ENCODE assay signal across 8 cellular contexts in genomic region chr19:53158119-53158656, GRCh38. TPM values are rescaled to one million over a fixed set of nuclear protein-coding genes. Genes with fewer than 3 reads are reported as not detected.
DNase-seq lines count a peak whose midpoint lies in the region; ATAC-seq and TF ChIP-seq lines count a peak whose summit lies in the region.

No MANE protein-coding gene starts in this region.

- H2AFZ ChIP-seq in trophoblast cell (ENCODE audit: insufficient read depth, low read length, poor library complexity): peak overlapping the region; percentile 30

- no CpG with 5 or more reads among the region's 41 CpGs for WGBS in trophoblast cell (ENCODE audit: extremely low coverage, insufficient coverage, insufficient read length)

- H2AK5ac ChIP-seq in trophoblast cell (ENCODE audit: low read length): peak overlapping the region; percentile 36

- peak overlapping the region; percentile 59 for H4K12ac ChIP-seq in trophoblast cell (ENCODE audit: low read depth, low read length)

- no peak overlapping the region for H2BK5ac ChIP-seq in trophoblast cell (ENCODE audit: low read depth, low read length, poor library complexity)

- no peak for TF ChIP-seq CTCF in Caco-2 (IDR thresholded peaks at IDR 0.05; ENCODE audit: insufficient read depth in 1 of 2, low read depth in 1 of 2, low read length in 1 of 2, severe bottlenecking in 1 of 2, unreplicated experiment in 1 of 2)
- no peak for TF ChIP-seq CTCF in left ventricle myocardium inferior (IDR thresholded peaks at IDR 0.05; ENCODE audit: borderline replicate concordance)

- intact Hi-C loops in Caco-2 (cut with micrococcal nuclease; ENCODE audit: unreplicated experiment) (no loop called here), left ventricle myocardium inferior (cut with micrococcal nuclease) (loop anchor here (10.0 kb wide), 1 partner anchor 83 kb away; no protein-coding TSS in a partner anchor)

- peak overlapping the region; percentile 45 for H3K4me3 Mint-ChIP-seq in Caco-2 (ENCODE audit: unreplicated experiment)

- no peak overlapping the region for H3K23ac ChIP-seq in trophoblast cell (ENCODE audit: low read length)

- H3K9me3 ChIP-seq in Caco-2: peaks cover 36% of the 10 kb centered on the region
- H3K9me3 ChIP-seq in left ventricle myocardium inferior (replicated peaks): peaks cover 31% of the 10 kb centered on the region
- peaks cover 6% of the 10 kb centered on the region for H3K9me3 ChIP-seq in trophoblast cell (ENCODE audit: insufficient read depth, low read depth, low read length)

- H3K27me3 Mint-ChIP-seq in Caco-2 (ENCODE audit: insufficient read depth, unreplicated experiment): no peaks in the 10 kb centered on the region

- no peaks in the 10 kb centered on the region for H3K36me3 Mint-ChIP-seq in Caco-2 (ENCODE audit: insufficient read depth, unreplicated experiment)
- peaks cover 62 to 66% of the 10 kb centered on the region in 2 donors for H3K36me3 Mint-ChIP-seq in activated naive CD4-positive, alpha-beta T cell treated with anti-CD3 and anti-CD28 coated beads, Interleukin-2, amount 50 U/mL, for 72 hours

- H4K8ac ChIP-seq in trophoblast cell (ENCODE audit: low read depth, low read length): peak overlapping the region; percentile 46

- H3K18ac ChIP-seq in trophoblast cell (ENCODE audit: low read length): peak overlapping the region; percentile 87

- H3K79me1 ChIP-seq in trophoblast cell (ENCODE audit: low read length): peaks cover 5% of the 10 kb centered on the region

- peaks cover 5% of the 10 kb centered on the region for H3K79me2 ChIP-seq in trophoblast cell (ENCODE audit: control insufficient read depth, insufficient read depth, low read length, poor library complexity)

- peak overlapping the region; percentile 28 for H4K91ac ChIP-seq in trophoblast cell (ENCODE audit: low read depth, low read length)

- H3K4me1 Mint-ChIP-seq in Caco-2 (ENCODE audit: low read depth, unreplicated experiment): no peaks in the 10 kb centered on the region

- peak; percentile 32 to 53 for ATAC-seq in activated naive CD4-positive, alpha-beta T cell treated with anti-CD3 and anti-CD28 coated beads, Interleukin-2, amount 50 U/mL, for 72 hours
- ATAC-seq in GM21737 (IDR thresholded peaks at IDR 0.05; ENCODE audit: unreplicated experiment): no peak

- H3K14ac ChIP-seq in trophoblast cell (ENCODE audit: low read length): peak overlapping the region; percentile 83

- H3K36me3 ChIP-seq in Caco-2 (ENCODE audit: control insufficient read depth, insufficient read depth, low read length) (no peaks in the 10 kb centered on the region), left ventricle myocardium inferior (peaks cover 16% of the 10 kb centered on the region), trophoblast cell (ENCODE audit: control insufficient read depth in 1 of 2, insufficient read depth in 2 of 2, low read length in 2 of 2) (peaks cover 4 to 9% of the 10 kb centered on the region in 2 experiments)

- H3K9ac ChIP-seq in trophoblast cell (ENCODE audit: low read length): peak overlapping the region; percentile 89

- peak overlapping the region; percentile 49 for H3K4ac ChIP-seq in trophoblast cell (ENCODE audit: low read depth, low read length)

- peaks cover 57% of the 10 kb centered on the region for H3K9me3 Mint-ChIP-seq in Caco-2 (ENCODE audit: unreplicated experiment)
- H3K9me3 Mint-ChIP-seq in activated naive CD4-positive, alpha-beta T cell treated with anti-CD3 and anti-CD28 coated beads, Interleukin-2, amount 50 U/mL, for 72 hours: peaks cover 34 to 42% of the 10 kb centered on the region in 2 donors

- no TSS peak for BruUV-seq in Caco-2 (replicated peaks; lab: Mats Ljungman, UMichigan)

- no peak overlapping the region for H2BK120ac ChIP-seq in trophoblast cell (ENCODE audit: insufficient read depth, low read length, poor library complexity)

- no peak overlapping the region for H3K27ac Mint-ChIP-seq in Caco-2 (ENCODE audit: unreplicated experiment)
- peak overlapping the region; percentile 86 to 95 for H3K27ac Mint-ChIP-seq in activated naive CD4-positive, alpha-beta T cell treated with anti-CD3 and anti-CD28 coated beads, Interleukin-2, amount 50 U/mL, for 72 hours

- H3K4me3 ChIP-seq in Caco-2 (ENCODE audit: low read depth, low read length) (peak overlapping the region; percentile 21; the same call in 1 of the 2 replicates), left ventricle myocardium inferior (peak overlapping the region; percentile 86), trophoblast cell (ENCODE audit: low read depth, low read length) (peak overlapping the region; percentile 68)

- peak overlapping the region; percentile 86 for H3K27ac ChIP-seq in left ventricle myocardium inferior (replicated peaks)
- H3K27ac ChIP-seq in trophoblast cell (ENCODE audit: low read depth, low read length): peak overlapping the region; percentile 48

- no peak overlapping the region for H2BK12ac ChIP-seq in trophoblast cell (ENCODE audit: low read length)

- no peaks in the 10 kb centered on the region for H3K4me1 ChIP-seq in Caco-2
- H3K4me1 ChIP-seq in left ventricle myocardium inferior: peaks cover 20% of the 10 kb centered on the region
- peaks cover 6 to 8% of the 10 kb centered on the region in 2 experiments for H3K4me1 ChIP-seq in trophoblast cell (ENCODE audit: control insufficient read depth in 1 of 2, insufficient read depth in 2 of 2, low read length in 2 of 2)

- CTCF ChIA-PET in Caco-2 (lab: Charles Lee): no interaction called here

- peak overlapping the region; percentile 96 for H3K4me2 ChIP-seq in trophoblast cell (ENCODE audit: low read length)

- POLR2A ChIA-PET in Caco-2 (lab: Charles Lee): no interaction called here

- H3K27me3 ChIP-seq in Caco-2 (replicated peaks; ENCODE audit: control insufficient read depth, insufficient read depth, low read length) (no peaks in the 10 kb centered on the region), left ventricle myocardium inferior (ENCODE audit: low read depth) (no peaks in the 10 kb centered on the region), trophoblast cell (ENCODE audit: insufficient read depth, low read length) (no peaks in the 10 kb centered on the region)

- no peak for DNase-seq in Caco-2
- DNase-seq in NCI-H2227 treated with DMSO at 0.1 percent for 48 hours (lab: John Stamatoyannopoulos, UW): peak; percentile 46
- peak; percentile 10 to 60 for DNase-seq in activated naive CD4-positive, alpha-beta T cell treated with anti-CD3 and anti-CD28 coated beads, Interleukin-2, amount 50 U/mL, for 72 hours (ENCODE audit: low spot score in 2 of 2)
- DNase-seq in left ventricle myocardium inferior: peak; percentile 32
- peak; percentile 62 to 76 for DNase-seq in trophoblast cell
- no peak for DNase-seq in central memory CD4-positive, alpha-beta T cell
- DNase-seq in NCI-H2196 treated with DMSO at 0.1 percent for 48 hours (lab: John Stamatoyannopoulos, UW; ENCODE audit: unreplicated experiment): no peak

RNA-seq across cellular contexts. Expression of gene ZNF347, which starts 0.7 kb away (rescaled TPM):
- total RNA-seq in Caco-2 (2022): 1.3 and 2.2 TPM in 2 replicates
- total RNA-seq in activated naive CD4-positive, alpha-beta T cell treated with anti-CD3 and anti-CD28 coated beads, Interleukin-2, amount 50 U/mL, for 72 hours: 1 to 10 TPM; 5.6 TPM
- 7.3 TPM for total RNA-seq in left ventricle myocardium inferior
- polyA plus RNA-seq in trophoblast cell (2013): 6.7 and 7.0 TPM in 2 replicates

RNA-seq across cellular contexts. Expression of gene ZNF415, which starts 25.5 kb away (rescaled TPM):
- total RNA-seq in Caco-2 (2022): 12.5 and 14.9 TPM in 2 replicates
- total RNA-seq in activated naive CD4-positive, alpha-beta T cell treated with anti-CD3 and anti-CD28 coated beads, Interleukin-2, amount 50 U/mL, for 72 hours: 1 to 10 TPM; 1.6 to 2.8 TPM
- 21.0 TPM for total RNA-seq in left ventricle myocardium inferior
- polyA plus RNA-seq in trophoblast cell (2013): 14.2 and 16.3 TPM in 2 replicates

RNA-seq across cellular contexts. Expression of gene ZNF665, which starts 35.0 kb away (rescaled TPM):
- total RNA-seq in Caco-2 (2022) (0.39 and 0.73 TPM in 2 replicates), left ventricle myocardium inferior (1.6 TPM)
- total RNA-seq in activated naive CD4-positive, alpha-beta T cell treated with anti-CD3 and anti-CD28 coated beads, Interleukin-2, amount 50 U/mL, for 72 hours: 1 to 10 TPM; 3.1 to 4.4 TPM
- polyA plus RNA-seq in trophoblast cell (2013): 3.2 and 3.7 TPM in 2 replicates

RNA-seq across cellular contexts. Expression of gene ZNF160, which starts 55.0 kb away (rescaled TPM):
- 30.6 and 33.3 TPM in 2 replicates for total RNA-seq in Caco-2 (2022)
- total RNA-seq in activated naive CD4-positive, alpha-beta T cell treated with anti-CD3 and anti-CD28 coated beads, Interleukin-2, amount 50 U/mL, for 72 hours: 10 to 100 TPM; 32.7 to 54.8 TPM
- total RNA-seq in left ventricle myocardium inferior: 16.8 TPM
- 26.8 and 27.6 TPM in 2 replicates for polyA plus RNA-seq in trophoblast cell (2013)

Comparison
In these comparisons a context has a peak if more than half of its experiments do, and no peak if none do; other contexts are left out.
1. DNase-seq: peak in NCI-H2227 treated with DMSO at 0.1 percent for 48 hours (single experiment), activated naive CD4-positive, alpha-beta T cell treated with anti-CD3 and anti-CD28 coated beads, Interleukin-2, amount 50 U/mL, for 72 hours (2 of 2), left ventricle myocardium inferior (single experiment) and trophoblast cell (2 of 2); none in Caco-2 (0 of 2), central memory CD4-positive, alpha-beta T cell (single experiment) and NCI-H2196 treated with DMSO at 0.1 percent for 48 hours (single experiment).
2. H3K4me3 ChIP-seq: peak in every context shown above with its lines; median percentile 86 in left ventricle myocardium inferior; 68 in trophoblast cell; 21 in Caco-2.